22 cellular contexts compared by ENCODE assay signal in genomic region chr20:46433051-46433450, GRCh38.
"Had no signal": no experiment of that assay in that cellular context is flagged by ENCODE, and none has a peak within 500 bp of the region (broad histone marks: within the 10 kb centered on the region; RNA-seq: fewer than 3 reads in every experiment).

No MANE protein-coding gene starts in this region.

- H3K4me2 ChIP-seq: neural progenitor cell had no signal

- H3K27me3 ChIP-seq: right atrium auricular region, thyroid gland had no signal

- H3K4me3 ChIP-seq: coronary artery, gastroesophageal sphincter, heart right ventricle, left ventricle myocardium inferior, mucosa of descending colon, neural progenitor cell, prostate gland, right atrium auricular region, thyroid gland had no signal

- DNase-seq: activated B cell treated with CpG ODN at 0.5 μM for 24 hours; activated CD4-positive, alpha-beta T cell treated with anti-CD3 and anti-CD28 coated beads for 48 hours; activated CD8-positive, alpha-beta T cell treated with anti-CD3 and anti-CD28 coated beads for 36 hours; activated naive CD4-positive, alpha-beta T cell treated with Interleukin-2 at 50 U/mL for 16 hours; activated naive CD8-positive, alpha-beta T cell treated with anti-CD3 and anti-CD28 coated beads, Interleukin-2, amount 10 ng/mL, durations not matched to agents 7 days and 5 days; activated T-cell treated with anti-CD3 and anti-CD28 coated beads, Interleukin-2, amount 50 U/mL, for 24 hours; amygdala; erythroblast; heart right ventricle; left ventricle myocardium inferior; mucosa of descending colon; naive B cell; stimulated activated CD4-positive, alpha-beta T cell treated with anti-CD3 and anti-CD28 coated beads, Interleukin-12 subunit alpha, Interleukin-12 subunit beta, amount 100 ng/mL, for 4 hours; stimulated activated CD4-positive, alpha-beta T cell treated with anti-CD3 and anti-CD28 coated beads, Interleukin-1b, Interleukin-23, amount 100 ng/mL, for 48 hours; stimulated activated CD8-positive, alpha-beta memory T cell treated with anti-CD3 and anti-CD28 coated beads, Interleukin-4, amount 100 ng/mL, for 48 hours; stimulated activated naive CD4-positive, alpha-beta T cell; thyroid gland had no signal

- H3K4me1 ChIP-seq: gastroesophageal sphincter, heart right ventricle, left ventricle myocardium inferior, prostate gland, right atrium auricular region, thyroid gland had no signal

- ATAC-seq: activated CD8-positive, alpha-beta T cell treated with anti-CD3 and anti-CD28 coated beads for 36 hours; gastroesophageal sphincter; heart right ventricle; mucosa of descending colon had no signal

- H3K36me3 ChIP-seq: gastroesophageal sphincter, heart right ventricle, left ventricle myocardium inferior, neural progenitor cell, prostate gland, right atrium auricular region, thyroid gland had no signal

- H3K9me3 ChIP-seq: gastroesophageal sphincter, left ventricle myocardium inferior, mucosa of descending colon, prostate gland, right atrium auricular region, thyroid gland had no signal

- H2AFZ ChIP-seq: neural progenitor cell had no signal

- H3K9ac ChIP-seq: neural progenitor cell had no signal

- H3K27ac ChIP-seq: coronary artery, gastroesophageal sphincter, heart right ventricle, left ventricle myocardium inferior, neural progenitor cell, prostate gland, right atrium auricular region, thyroid gland had no signal
